In genomic region chr2:68911246-68911645, GRCh38 we compare ENCODE assay signal across 14 cellular contexts. TPM values are rescaled to one million over a fixed set of nuclear protein-coding genes. Genes with fewer than 3 reads are reported as not detected.
DNase-seq lines count a peak whose midpoint lies in the region; ATAC-seq and TF ChIP-seq lines count a peak whose summit lies in the region.
"Had no signal": no experiment of that assay in that cellular context is flagged by ENCODE, and none has a peak within 500 bp of the region (broad histone marks: within the 10 kb centered on the region; RNA-seq: fewer than 3 reads in every experiment).

No MANE protein-coding gene starts in this region.

- CTCF ChIA-PET in activated naive CD4-positive, alpha-beta T cell treated with anti-CD3 and anti-CD28 coated beads, Interleukin-2, amount 10 ng/mL, durations not matched to agents 7 days and 5 days (lab: Charles Lee) = interaction anchor here (0.8 to 4.7 kb wide), 8 partner anchors 14 to 448 kb away, joined by 3 to 19 read pairs (median 6); no protein-coding TSS in a partner anchor
- CTCF ChIA-PET in activated CD4-positive, alpha-beta memory T cell treated with anti-CD3 and anti-CD28 coated beads for 36 hours (lab: Charles Lee) = interaction anchor here (0.7 to 3.4 kb wide), 7 partner anchors 14 to 316 kb away, joined by 3 to 29 read pairs (median 4); no protein-coding TSS in a partner anchor

- POLR2A ChIA-PET in activated CD4-positive, alpha-beta memory T cell treated with anti-CD3 and anti-CD28 coated beads for 36 hours (lab: Charles Lee) = no interaction called here

- TF ChIP-seq EP300 in suprapubic skin (IDR thresholded peaks at IDR 0.05) = no peak

- H3K4me2 ChIP-seq in mesendoderm (ENCODE audit: low read length) = no peak overlapping the region

- H3K4me1 Mint-ChIP-seq in activated naive CD4-positive, alpha-beta T cell treated with anti-CD3 and anti-CD28 coated beads, Interleukin-2, amount 10 ng/mL, durations not matched to agents 7 days and 5 days = peaks cover 44% of the 10 kb centered on the region
- H3K4me1 Mint-ChIP-seq in activated CD4-positive, alpha-beta memory T cell treated with anti-CD3 and anti-CD28 coated beads for 36 hours (ENCODE audit: low read depth) = peaks cover 36% of the 10 kb centered on the region

- no peaks in the 10 kb centered on the region for H3K27me3 Mint-ChIP-seq in activated naive CD4-positive, alpha-beta T cell treated with anti-CD3 and anti-CD28 coated beads, Interleukin-2, amount 10 ng/mL, durations not matched to agents 7 days and 5 days
- no peaks in the 10 kb centered on the region for H3K27me3 Mint-ChIP-seq in activated CD4-positive, alpha-beta memory T cell treated with anti-CD3 and anti-CD28 coated beads for 36 hours

- H3K27me3 ChIP-seq in HUES48 (ENCODE audit: control insufficient read depth, insufficient read depth, low read length) = no peaks in the 10 kb centered on the region
- no peaks in the 10 kb centered on the region for H3K27me3 ChIP-seq in mesendoderm (ENCODE audit: insufficient read depth, low read length, poor library complexity)
- H3K27me3 ChIP-seq in suprapubic skin = no peaks in the 10 kb centered on the region

- H4K5ac ChIP-seq in mesendoderm (ENCODE audit: low read length) = no peak overlapping the region

- H3K27ac ChIP-seq in HUES48 (ENCODE audit: low read depth, low read length) (peak overlapping the region; percentile 52), mesendoderm (ENCODE audit: low read depth, low read length) (no peak overlapping the region), suprapubic skin (no peak overlapping the region)
- H3K27ac ChIP-seq: SK-N-MC had no signal

- no peak overlapping the region for H3K4me3 Mint-ChIP-seq in activated naive CD4-positive, alpha-beta T cell treated with anti-CD3 and anti-CD28 coated beads, Interleukin-2, amount 10 ng/mL, durations not matched to agents 7 days and 5 days
- no peak overlapping the region for H3K4me3 Mint-ChIP-seq in activated CD4-positive, alpha-beta memory T cell treated with anti-CD3 and anti-CD28 coated beads for 36 hours

- no peak for TF ChIP-seq POLR2A in suprapubic skin (IDR thresholded peaks at IDR 0.05)

- H3K9me3 ChIP-seq in HUES48 (ENCODE audit: control insufficient read depth, insufficient read depth, low read length) = no peaks in the 10 kb centered on the region
- no peaks in the 10 kb centered on the region for H3K9me3 ChIP-seq in suprapubic skin

- TF ChIP-seq CTCF in suprapubic skin (IDR thresholded peaks at IDR 0.05) = no peak

- no peak for ATAC-seq in activated naive CD4-positive, alpha-beta T cell treated with anti-CD3 and anti-CD28 coated beads, Interleukin-2, amount 50 U/mL, for 72 hours
- no peak for ATAC-seq in activated CD4-positive, CD25-positive, alpha-beta regulatory T cell treated with anti-CD3 and anti-CD28 coated beads, Interleukin-2, amount 50 U/mL, for 24 hours
- no peak for ATAC-seq in GM19455 (IDR thresholded peaks at IDR 0.05; ENCODE audit: unreplicated experiment)

- H3K4me3 ChIP-seq in HUES48 (ENCODE audit: low read depth, low read length) (no peak overlapping the region), mesendoderm (ENCODE audit: low read length) (no peak overlapping the region), suprapubic skin (no peak overlapping the region)
- H3K4me3 ChIP-seq: SK-N-MC had no signal

- H4K8ac ChIP-seq in mesendoderm (ENCODE audit: low read depth, low read length) = no peak overlapping the region

- no peak overlapping the region for H2BK5ac ChIP-seq in mesendoderm (ENCODE audit: low read length)

- no peak for DNase-seq in activated naive CD4-positive, alpha-beta T cell treated with anti-CD3 and anti-CD28 coated beads, Interleukin-2, amount 10 ng/mL, durations not matched to agents 7 days and 5 days
- no peak for DNase-seq in activated naive CD4-positive, alpha-beta T cell treated with anti-CD3 and anti-CD28 coated beads, Interleukin-2, amount 50 U/mL, for 72 hours (ENCODE audit: low spot score in 2 of 2)
- peak; percentile 44 for DNase-seq in activated CD4-positive, alpha-beta memory T cell treated with anti-CD3 and anti-CD28 coated beads for 36 hours
- peak; percentile 51 for DNase-seq in mesendoderm
- DNase-seq in suprapubic skin (ENCODE audit: low spot score in 2 of 2) = no peak
- DNase-seq: NCI-H1436, NCI-H2081, NCI-H2227 treated with DMSO at 0.1 percent for 48 hours had no signal

- H3K79me2 ChIP-seq in mesendoderm (ENCODE audit: control insufficient read depth, insufficient read depth, low read length) = no peaks in the 10 kb centered on the region

- H3K56ac ChIP-seq in mesendoderm (ENCODE audit: low read length) = peak overlapping the region; percentile 31

- no CpG with 5 or more reads among the region's 4 CpGs for WGBS in mesendoderm (ENCODE audit: extremely low coverage, insufficient coverage, low lambda C conversion rate)
- 59% methylated on average over 4 of the region's 4 CpGs for WGBS in suprapubic skin

- no peak overlapping the region for H3K23ac ChIP-seq in mesendoderm (ENCODE audit: low read length)

- no peak overlapping the region for H3K4ac ChIP-seq in mesendoderm (ENCODE audit: low read depth, low read length)

- H2BK15ac ChIP-seq in mesendoderm (replicated peaks; ENCODE audit: low read depth) = no peak overlapping the region

- no peak overlapping the region for H3K9ac ChIP-seq in HUES48 (ENCODE audit: low read depth, low read length)
- no peak overlapping the region for H3K9ac ChIP-seq in mesendoderm (ENCODE audit: low read length)

- H3K4me1 ChIP-seq in HUES48 (ENCODE audit: control insufficient read depth, insufficient read depth, low read length) (peaks cover 27% of the 10 kb centered on the region), mesendoderm (ENCODE audit: control insufficient read depth, low read depth, low read length) (peaks cover 9% of the 10 kb centered on the region), suprapubic skin (peaks cover 20% of the 10 kb centered on the region)

- intact Hi-C loops in activated CD4-positive, alpha-beta memory T cell treated with anti-CD3 and anti-CD28 coated beads for 36 hours (cut with micrococcal nuclease) = loop anchor here (10.0 kb wide), 1 partner anchor 316 kb away; no protein-coding TSS in a partner anchor

- H2BK120ac ChIP-seq in mesendoderm (ENCODE audit: low read depth, low read length) = no peak overlapping the region

- H3K79me1 ChIP-seq in mesendoderm (ENCODE audit: low read length) = no peaks in the 10 kb centered on the region

- H3K36me3 ChIP-seq in HUES48 (ENCODE audit: control insufficient read depth, insufficient read depth, low read length) (no peaks in the 10 kb centered on the region), mesendoderm (ENCODE audit: control insufficient read depth, insufficient read depth, low read length) (no peaks in the 10 kb centered on the region), suprapubic skin (no peaks in the 10 kb centered on the region)

- peak overlapping the region; percentile 49 for H3K27ac Mint-ChIP-seq in activated naive CD4-positive, alpha-beta T cell treated with anti-CD3 and anti-CD28 coated beads, Interleukin-2, amount 10 ng/mL, durations not matched to agents 7 days and 5 days
- H3K27ac Mint-ChIP-seq in activated naive CD4-positive, alpha-beta T cell treated with anti-CD3 and anti-CD28 coated beads, Interleukin-2, amount 50 U/mL, for 72 hours = no peak overlapping the region
- H3K27ac Mint-ChIP-seq in activated CD4-positive, alpha-beta memory T cell treated with anti-CD3 and anti-CD28 coated beads for 36 hours = peak overlapping the region; percentile 66

- no peak overlapping the region for H2AK5ac ChIP-seq in mesendoderm (ENCODE audit: low read length)

- H3K9me3 Mint-ChIP-seq in activated naive CD4-positive, alpha-beta T cell treated with anti-CD3 and anti-CD28 coated beads, Interleukin-2, amount 10 ng/mL, durations not matched to agents 7 days and 5 days = no peaks in the 10 kb centered on the region
- peaks cover 0 to 4% of the 10 kb centered on the region in 2 donors for H3K9me3 Mint-ChIP-seq in activated naive CD4-positive, alpha-beta T cell treated with anti-CD3 and anti-CD28 coated beads, Interleukin-2, amount 50 U/mL, for 72 hours
- H3K9me3 Mint-ChIP-seq in activated CD4-positive, alpha-beta memory T cell treated with anti-CD3 and anti-CD28 coated beads for 36 hours = no peaks in the 10 kb centered on the region

- H3K18ac ChIP-seq in mesendoderm (ENCODE audit: low read length) = no peak overlapping the region

- H3K36me3 Mint-ChIP-seq in activated naive CD4-positive, alpha-beta T cell treated with anti-CD3 and anti-CD28 coated beads, Interleukin-2, amount 10 ng/mL, durations not matched to agents 7 days and 5 days = peaks cover 3% of the 10 kb centered on the region
- H3K36me3 Mint-ChIP-seq in activated naive CD4-positive, alpha-beta T cell treated with anti-CD3 and anti-CD28 coated beads, Interleukin-2, amount 50 U/mL, for 72 hours = peaks cover 0 to 5% of the 10 kb centered on the region in 2 donors
- no peaks in the 10 kb centered on the region for H3K36me3 Mint-ChIP-seq in activated CD4-positive, alpha-beta memory T cell treated with anti-CD3 and anti-CD28 coated beads for 36 hours

RNA-seq across cellular contexts. Expression of gene BMP10, which starts 40.0 kb away (rescaled TPM):
- total RNA-seq in activated naive CD4-positive, alpha-beta T cell treated with anti-CD3 and anti-CD28 coated beads, Interleukin-2, amount 50 U/mL, for 72 hours = not detected
- total RNA-seq in activated CD4-positive, alpha-beta memory T cell treated with anti-CD3 and anti-CD28 coated beads for 36 hours = not detected
- not detected for polyA plus RNA-seq in mesendoderm (2013, experiment 1 of 2)
- polyA plus RNA-seq in mesendoderm (2013, experiment 2 of 2) = not detected
- not detected for total RNA-seq in suprapubic skin
- total RNA-seq: A673, Daoy had no signal

RNA-seq across cellular contexts. Expression of gene GKN2, which starts 41.4 kb away (rescaled TPM):
- total RNA-seq in activated naive CD4-positive, alpha-beta T cell treated with anti-CD3 and anti-CD28 coated beads, Interleukin-2, amount 50 U/mL, for 72 hours = not detected
- total RNA-seq in activated CD4-positive, alpha-beta memory T cell treated with anti-CD3 and anti-CD28 coated beads for 36 hours = not detected
- 0.15 TPM for polyA plus RNA-seq in mesendoderm (2013, experiment 1 of 2)
- 0.15 TPM for polyA plus RNA-seq in mesendoderm (2013, experiment 2 of 2)
- not detected for total RNA-seq in suprapubic skin
- total RNA-seq: A673 had no signal

Comparison
In these comparisons a context has a peak if more than half of its experiments do, and no peak if none do; other contexts are left out.
1. H3K27ac Mint-ChIP-seq: peak in activated naive CD4-positive, alpha-beta T cell treated with anti-CD3 and anti-CD28 coated beads, Interleukin-2, amount 10 ng/mL, durations not matched to agents 7 days and 5 days (single experiment) and activated CD4-positive, alpha-beta memory T cell treated with anti-CD3 and anti-CD28 coated beads for 36 hours (single experiment); none in activated naive CD4-positive, alpha-beta T cell treated with anti-CD3 and anti-CD28 coated beads, Interleukin-2, amount 50 U/mL, for 72 hours (0 of 2).
2. DNase-seq: peak in activated CD4-positive, alpha-beta memory T cell treated with anti-CD3 and anti-CD28 coated beads for 36 hours (single experiment) and mesendoderm (single experiment); none in activated naive CD4-positive, alpha-beta T cell treated with anti-CD3 and anti-CD28 coated beads, Interleukin-2, amount 10 ng/mL, durations not matched to agents 7 days and 5 days (single experiment), activated naive CD4-positive, alpha-beta T cell treated with anti-CD3 and anti-CD28 coated beads, Interleukin-2, amount 50 U/mL, for 72 hours (0 of 2) and suprapubic skin (0 of 2).